In the genomic region with DNA sequence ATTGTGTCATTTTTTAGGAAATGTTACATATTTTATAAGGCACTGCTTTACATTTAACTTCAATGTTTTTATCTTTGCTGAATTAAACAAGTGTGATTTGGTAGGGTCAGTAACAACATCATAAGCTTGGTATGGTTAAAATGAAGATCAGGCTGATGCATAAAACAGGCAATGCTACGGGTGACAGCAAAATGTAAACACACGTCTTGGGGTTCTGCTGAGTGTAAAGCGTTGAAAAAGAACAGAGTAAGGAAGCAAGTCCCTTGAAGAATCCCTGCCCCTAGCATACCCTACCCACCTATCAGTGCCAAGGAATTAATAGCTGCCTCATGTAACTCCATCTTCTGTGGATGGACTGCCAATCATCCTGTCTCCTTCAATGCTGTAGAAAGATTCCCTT, we compare ENCODE assay signal across 28 cellular contexts.
DNase-seq lines count a peak whose midpoint lies in the region; ATAC-seq, FAIRE-seq and TF ChIP-seq lines count a peak whose summit lies in the region.
"Had no signal": no experiment of that assay in that cellular context is flagged by ENCODE, and none has a peak within 500 bp of the region (broad histone marks: within the 10 kb centered on the region; RNA-seq: fewer than 3 reads in every experiment).

No MANE protein-coding gene starts in this region.

- WGBS in transverse colon (ENCODE audit: low coverage in 1 of 2), 2 donors = 54% methylated on average over 3 of the region's 3 CpGs; no CpG with 5 or more reads in 1 of the 2 donors

- peak; percentile 44 for FAIRE-seq in HTR-8/SVneo (lab: Jason Lieb, UNC)
- FAIRE-seq: A204.1, D721Med, GM12878, GM12892, GM18507 had no signal

- DNase-seq in HTR-8/SVneo (ENCODE audit: insufficient read length, low spot score) (no peak), fibroblast of villous mesenchyme (ENCODE audit: low read depth) (peak; percentile 9), transverse colon (no peak), UCSD-AML1 (lab: John Stamatoyannopoulos, UW; ENCODE audit: unreplicated experiment) (no peak), osteocyte (ENCODE audit: extremely low spot score, unreplicated experiment) (no peak), DMS114 treated with DMSO at 0.1 percent for 48 hours (lab: John Stamatoyannopoulos, UW; ENCODE audit: unreplicated experiment) (no peak)
- DNase-seq: 8988T; AML-193; Caco-2; Calu3; CD4-positive, alpha-beta T cell; CD8-positive, alpha-beta T cell; DMS153; DMS53; DMS79; DND-41; EL; GDM1 had no signal

- peaks cover 12% of the 10 kb centered on the region for H3K9me3 Mint-ChIP-seq in osteocyte (ENCODE audit: unreplicated experiment)
- H3K9me3 Mint-ChIP-seq: CD8-positive, alpha-beta T cell had no signal

- H3K4me1 Mint-ChIP-seq in osteocyte (ENCODE audit: unreplicated experiment) = peaks cover 6% of the 10 kb centered on the region
- H3K4me1 Mint-ChIP-seq: B cell had no signal

- H3K36me3 Mint-ChIP-seq in osteocyte (ENCODE audit: unreplicated experiment) = peaks cover 2% of the 10 kb centered on the region
- H3K36me3 Mint-ChIP-seq: CD8-positive, alpha-beta T cell had no signal

- no peak for ATAC-seq in HG03139 (IDR thresholded peaks at IDR 0.05; ENCODE audit: unreplicated experiment)
- ATAC-seq: CD8-positive, alpha-beta T cell; GM12878 had no signal

- no peaks in the 10 kb centered on the region for H3K27me3 ChIP-seq in rectal smooth muscle tissue (ENCODE audit: control insufficient read depth, insufficient read depth, low read length)
- H3K27me3 ChIP-seq in transverse colon = no peaks in the 10 kb centered on the region
- H3K27me3 ChIP-seq: BLaER1 treated with 17β-estradiol and CSF1 and Interleukin-3, amounts not matched to agents 10 nM and 100 nM had no signal

- H3K4me3 Mint-ChIP-seq in osteocyte (ENCODE audit: unreplicated experiment) = no peak overlapping the region
- H3K4me3 Mint-ChIP-seq: B cell; CD4-positive, alpha-beta T cell; CD8-positive, alpha-beta T cell had no signal

- TF ChIP-seq EP300 in transverse colon (IDR thresholded peaks at IDR 0.05; ENCODE audit: low read depth) = no peak

- H3K9me3 ChIP-seq in transverse colon = no peaks in the 10 kb centered on the region
- H3K9me3 ChIP-seq: Caco-2 had no signal

- H3K4me1 ChIP-seq in rectal smooth muscle tissue (ENCODE audit: control insufficient read depth, insufficient read depth, low read length) = peaks cover 4% of the 10 kb centered on the region
- H3K4me1 ChIP-seq in transverse colon = peaks cover 0 to 4% (median 0%) of the 10 kb centered on the region in 4 donors
- H3K4me1 ChIP-seq: BLaER1 treated with 17β-estradiol and CSF1 and Interleukin-3, amounts not matched to agents 10 nM and 100 nM; Caco-2 had no signal

- TF ChIP-seq POLR2A in transverse colon (IDR thresholded peaks at IDR 0.05) = no peak

- H3K9ac ChIP-seq in rectal smooth muscle tissue (ENCODE audit: low read length) = no peak overlapping the region
- H3K9ac ChIP-seq: BLaER1 treated with 17β-estradiol and CSF1 and Interleukin-3, amounts not matched to agents 10 nM and 100 nM had no signal

- in situ Hi-C loops in transverse colon (cut with MboI; ENCODE audit: low pct_ligation_motif_present in 1 of 4, low pct_unique_long_range_greater_than_20kb in 1 of 4, low sequenced_read_pairs in 3 of 4) = no loop called here

- H3K36me3 ChIP-seq in rectal smooth muscle tissue (ENCODE audit: control insufficient read depth, insufficient read depth, low read length) (no peaks in the 10 kb centered on the region), transverse colon (no peaks in the 10 kb centered on the region)
- H3K36me3 ChIP-seq: BLaER1 treated with 17β-estradiol and CSF1 and Interleukin-3, amounts not matched to agents 10 nM and 100 nM had no signal

- H3K27ac Mint-ChIP-seq in osteocyte (ENCODE audit: unreplicated experiment) = no peak overlapping the region
- H3K27ac Mint-ChIP-seq: B cell; CD4-positive, alpha-beta T cell; CD8-positive, alpha-beta T cell had no signal

- H3K4me3 ChIP-seq in fibroblast of villous mesenchyme (ENCODE audit: low read depth, low read length) (no peak overlapping the region), rectal smooth muscle tissue (ENCODE audit: low read length) (no peak overlapping the region), transverse colon (no peak overlapping the region)
- H3K4me3 ChIP-seq: BLaER1 treated with 17β-estradiol and CSF1 and Interleukin-3, amounts not matched to agents 10 nM and 100 nM; GM12878 had no signal

- peak overlapping the region; percentile 57 for H3K27ac ChIP-seq in rectal smooth muscle tissue (ENCODE audit: low read depth, low read length)
- peak overlapping the region in 3 of 4 donors; percentile 9 to 53 (median 42) for H3K27ac ChIP-seq in transverse colon
- H3K27ac ChIP-seq: BLaER1 treated with 17β-estradiol and CSF1 and Interleukin-3, amounts not matched to agents 10 nM and 100 nM; C4-2B had no signal

- intact Hi-C loops in transverse colon (cut with DNase I; ENCODE audit: low total_unique reads) = no loop called here

- TF ChIP-seq CTCF in fibroblast of villous mesenchyme (IDR thresholded peaks at IDR 0.05; ENCODE audit: insufficient read depth, low read depth, low read length) (no peak), transverse colon (IDR thresholded peaks at IDR 0.05) (no peak), osteocyte (IDR thresholded peaks at IDR 0.05) (no peak)

- H3K27me3 Mint-ChIP-seq in osteocyte (ENCODE audit: unreplicated experiment) = no peaks in the 10 kb centered on the region
- H3K27me3 Mint-ChIP-seq: B cell; CD4-positive, alpha-beta T cell had no signal
